ENCODE assay signal across 22 cellular contexts in genomic region chr15:68498076-68498475, GRCh38.
"Had no signal": no experiment of that assay in that cellular context is flagged by ENCODE, and none has a peak within 500 bp of the region (broad histone marks: within the 10 kb centered on the region; RNA-seq: fewer than 3 reads in every experiment).

No MANE protein-coding gene starts in this region.

- H3K9me3 Mint-ChIP-seq: activated naive CD4-positive, alpha-beta T cell treated with anti-CD3 and anti-CD28 coated beads, Interleukin-2, amount 10 ng/mL, durations not matched to agents 7 days and 5 days; activated naive CD8-positive, alpha-beta T cell treated with anti-CD3 and anti-CD28 coated beads for 36 hours; activated T-cell treated with anti-CD3 and anti-CD28 coated beads, Interleukin-2, amount 50 U/mL, for 72 hours; activated T-helper 2 cell treated with anti-CD3 and anti-CD28 coated beads, Interferon-gamma antibody, Interleukin-2, Interleukin-4, amounts not matched to agents 10 μg/mL and 5 μg/mL and 100 μg/mL, durations not matched to agents 14 hours and 24 hours and 36 hours had no signal

- DNase-seq: activated CD4-positive, alpha-beta T cell treated with anti-CD3 and anti-CD28 coated beads for 48 hours; activated CD4-positive, alpha-beta T cell treated with anti-CD3 and anti-CD28 coated beads, Interleukin-2, amount 50 U/mL, for 4 hours; activated CD4-positive, CD25-positive, alpha-beta regulatory T cell treated with anti-CD3 and anti-CD28 coated beads, Interleukin-2, amount 50 U/mL, for 72 hours; activated CD8-positive, alpha-beta T cell treated with anti-CD3 and anti-CD28 coated beads, Interleukin-2, amount 10 ng/mL, durations not matched to agents 7 days and 5 days; activated gamma-delta T cell treated with Interleukin-2 at 50 U/mL for 16 hours; activated naive CD4-positive, alpha-beta T cell treated with anti-CD3 and anti-CD28 coated beads, Interleukin-2, amount 10 ng/mL, durations not matched to agents 7 days and 5 days; activated naive CD8-positive, alpha-beta T cell treated with anti-CD3 and anti-CD28 coated beads for 36 hours; activated T-cell treated with anti-CD3 and anti-CD28 coated beads, Interleukin-2, amount 50 U/mL, for 72 hours; cerebellar nuclear complex; Karpas-422; NCI-H1105 treated with DMSO at 0.1 percent for 48 hours; NCI-H1436 treated with DMSO at 0.1 percent for 48 hours; NCI-H187; NCI-H2081; NCI-H446 treated with DMSO at 0.1 percent for 48 hours; NCI-H524 treated with DMSO at 0.1 percent for 48 hours; NCI-H774; SIG-M5; T-helper 17 cell; T-helper 9 cell had no signal

- H3K4me1 Mint-ChIP-seq: activated naive CD4-positive, alpha-beta T cell treated with anti-CD3 and anti-CD28 coated beads, Interleukin-2, amount 10 ng/mL, durations not matched to agents 7 days and 5 days; activated naive CD8-positive, alpha-beta T cell treated with anti-CD3 and anti-CD28 coated beads for 36 hours; T-helper 17 cell; WTC11 had no signal

- H3K27ac Mint-ChIP-seq: activated CD8-positive, alpha-beta T cell treated with anti-CD3 and anti-CD28 coated beads, Interleukin-2, amount 10 ng/mL, durations not matched to agents 7 days and 5 days; activated naive CD4-positive, alpha-beta T cell treated with anti-CD3 and anti-CD28 coated beads, Interleukin-2, amount 10 ng/mL, durations not matched to agents 7 days and 5 days; activated naive CD8-positive, alpha-beta T cell treated with anti-CD3 and anti-CD28 coated beads for 36 hours; activated T-cell treated with anti-CD3 and anti-CD28 coated beads, Interleukin-2, amount 50 U/mL, for 72 hours; activated T-helper 2 cell treated with anti-CD3 and anti-CD28 coated beads, Interferon-gamma antibody, Interleukin-2, Interleukin-4, amounts not matched to agents 10 μg/mL and 5 μg/mL and 100 μg/mL, durations not matched to agents 14 hours and 24 hours and 36 hours; T-helper 17 cell; WTC11 had no signal

- ATAC-seq: activated CD8-positive, alpha-beta T cell treated with anti-CD3 and anti-CD28 coated beads, Interleukin-2, amount 10 ng/mL, durations not matched to agents 7 days and 5 days; activated T-cell treated with anti-CD3 and anti-CD28 coated beads, Interleukin-2, amount 50 U/mL, for 72 hours; T-helper 17 cell; WTC11 had no signal

- H3K4me3 Mint-ChIP-seq: activated CD8-positive, alpha-beta T cell treated with anti-CD3 and anti-CD28 coated beads, Interleukin-2, amount 10 ng/mL, durations not matched to agents 7 days and 5 days; activated naive CD4-positive, alpha-beta T cell treated with anti-CD3 and anti-CD28 coated beads, Interleukin-2, amount 10 ng/mL, durations not matched to agents 7 days and 5 days; activated naive CD8-positive, alpha-beta T cell treated with anti-CD3 and anti-CD28 coated beads for 36 hours; activated T-cell treated with anti-CD3 and anti-CD28 coated beads, Interleukin-2, amount 50 U/mL, for 72 hours; T-helper 17 cell; WTC11 had no signal

- H3K27me3 Mint-ChIP-seq: activated naive CD8-positive, alpha-beta T cell treated with anti-CD3 and anti-CD28 coated beads for 36 hours had no signal

- H3K36me3 Mint-ChIP-seq: activated naive CD4-positive, alpha-beta T cell treated with anti-CD3 and anti-CD28 coated beads, Interleukin-2, amount 10 ng/mL, durations not matched to agents 7 days and 5 days; activated naive CD8-positive, alpha-beta T cell treated with anti-CD3 and anti-CD28 coated beads for 36 hours; WTC11 had no signal
